ENCODE assay signal across 12 cellular contexts in genomic region chr11:68028802-68029475, GRCh38. TPM values are rescaled to one million over a fixed set of nuclear protein-coding genes. Genes with fewer than 3 reads are reported as not detected.
DNase-seq lines count a peak whose midpoint lies in the region; ATAC-seq and TF ChIP-seq lines count a peak whose summit lies in the region.
"Had no signal": no experiment of that assay in that cellular context is flagged by ENCODE, and none has a peak within 500 bp of the region (broad histone marks: within the 10 kb centered on the region; RNA-seq: fewer than 3 reads in every experiment).

No MANE protein-coding gene starts in this region.

- no peak overlapping the region for H2AFZ ChIP-seq in Karpas-422 (ENCODE audit: low read length)

- peak overlapping the region; percentile 86 for H3K4me2 ChIP-seq in Karpas-422 (ENCODE audit: low read depth, low read length, poor library complexity, severe bottlenecking)

- H3K36me3 ChIP-seq in Karpas-422 (ENCODE audit: insufficient read depth, low read length): peaks cover 6% of the 10 kb centered on the region
- H3K36me3 ChIP-seq in adipocyte (ENCODE audit: control insufficient read depth, insufficient read depth, low read length, severe bottlenecking): no peaks in the 10 kb centered on the region
- H3K36me3 ChIP-seq in naive thymus-derived CD4-positive, alpha-beta T cell (ENCODE audit: control insufficient read depth in 2 of 3, insufficient read depth in 3 of 3, low read length in 3 of 3): peaks cover 0 to 20% (median 0%) of the 10 kb centered on the region in 3 experiments
- peaks cover 4 to 37% (median 10%) of the 10 kb centered on the region in 3 donors for H3K36me3 ChIP-seq in esophagus squamous epithelium

- H3K4me1 Mint-ChIP-seq in Calu3 (ENCODE audit: low read depth, unreplicated experiment): peaks cover 31% of the 10 kb centered on the region
- peaks cover 12 to 32% (median 23%) of the 10 kb centered on the region in 7 donors for H3K4me1 Mint-ChIP-seq in naive thymus-derived CD4-positive, alpha-beta T cell

- CTCF ChIA-PET in Calu3 (lab: Charles Lee): interaction anchor here (0.6 kb wide), 1 partner anchor 78 kb away, joined by 3 read pairs; no protein-coding TSS in a partner anchor
- CTCF ChIA-PET in naive thymus-derived CD4-positive, alpha-beta T cell (lab: Charles Lee): interaction anchor here (0.6 kb wide), 2 partner anchors 38 to 95 kb away, joined by 3 to 4 read pairs; no protein-coding TSS in a partner anchor

- 64 to 80% methylated on average over 9 to 12 of the region's 12 CpGs for WGBS in esophagus squamous epithelium, 2 donors

- no peaks in the 10 kb centered on the region for H3K27me3 Mint-ChIP-seq in Calu3 (ENCODE audit: unreplicated experiment)
- no peaks in the 10 kb centered on the region for H3K27me3 Mint-ChIP-seq in naive thymus-derived CD4-positive, alpha-beta T cell

- H3K9me3 Mint-ChIP-seq in Calu3 (ENCODE audit: low read depth, unreplicated experiment): no peaks in the 10 kb centered on the region
- peaks cover 0 to 17% (median 4%) of the 10 kb centered on the region in 11 donors for H3K9me3 Mint-ChIP-seq in naive thymus-derived CD4-positive, alpha-beta T cell

- no peaks in the 10 kb centered on the region for H3K9me2 ChIP-seq in Karpas-422 (replicated peaks; ENCODE audit: insufficient read depth, low read length)

- H3K9ac ChIP-seq in Karpas-422 (ENCODE audit: low read length) (peak overlapping the region; percentile 77), adipocyte (ENCODE audit: low read length) (peak overlapping the region; percentile 88)

- peak overlapping the region; percentile 98 for H3K4me3 Mint-ChIP-seq in Calu3 (ENCODE audit: low read depth, unreplicated experiment)
- H3K4me3 Mint-ChIP-seq in naive thymus-derived CD4-positive, alpha-beta T cell: peak overlapping the region; percentile 90 to 99 (median 96)

- peaks cover 69% of the 10 kb centered on the region for H3K36me3 Mint-ChIP-seq in Calu3 (ENCODE audit: insufficient read depth, unreplicated experiment)
- H3K36me3 Mint-ChIP-seq in naive thymus-derived CD4-positive, alpha-beta T cell: peaks cover 2 to 18% (median 9%) of the 10 kb centered on the region in 5 donors

- TF ChIP-seq CTCF in Calu3 (IDR thresholded peaks at IDR 0.05; ENCODE audit: unreplicated experiment) (no peak), esophagus squamous epithelium (IDR thresholded peaks at IDR 0.05) (no peak)

- peak overlapping the region; percentile 96 for H3K27ac Mint-ChIP-seq in Calu3 (ENCODE audit: unreplicated experiment)
- peak overlapping the region in 3 of 9 donors; percentile 72 to 79 (median 75) for H3K27ac Mint-ChIP-seq in naive thymus-derived CD4-positive, alpha-beta T cell

- H3K27ac ChIP-seq in Karpas-422 (ENCODE audit: low read length) (0 out of 2 replicates have a peak overlapping the region, but pooled peaks have one; percentile 31), esophagus squamous epithelium (peak overlapping the region in 2 of 4 donors; percentile 21 to 88)
- H3K27ac ChIP-seq in naive thymus-derived CD4-positive, alpha-beta T cell (ENCODE audit: low read depth, low read length): no peak overlapping the region

- H3K4me3 ChIP-seq in Karpas-422 (ENCODE audit: low read length) (peak overlapping the region; percentile 74), adipocyte (ENCODE audit: low read length) (peak overlapping the region; percentile 98), esophagus squamous epithelium (no peak overlapping the region)
- H3K4me3 ChIP-seq in naive thymus-derived CD4-positive, alpha-beta T cell (ENCODE audit: low read length): no peak overlapping the region

- H4K20me1 ChIP-seq in Karpas-422 (ENCODE audit: insufficient read depth, low read depth, low read length): no peaks in the 10 kb centered on the region

- intact Hi-C loops in Calu3 (cut with micrococcal nuclease; ENCODE audit: unreplicated experiment) (no loop called here), esophagus squamous epithelium (cut with DNase I) (no loop called here)
- intact Hi-C loops in naive thymus-derived CD4-positive, alpha-beta T cell (cut with micrococcal nuclease): no loop called here

- BruUV-seq in Calu3 (replicated peaks; lab: Mats Ljungman, UMichigan): no TSS peak

- H3K4me1 ChIP-seq in Karpas-422 (ENCODE audit: low read length) (peaks cover 24% of the 10 kb centered on the region), adipocyte (ENCODE audit: control insufficient read depth, insufficient read depth, low read length) (peaks cover 50% of the 10 kb centered on the region), esophagus squamous epithelium (peaks cover 21 to 40% (median 23%) of the 10 kb centered on the region in 3 donors)
- H3K4me1 ChIP-seq in naive thymus-derived CD4-positive, alpha-beta T cell (ENCODE audit: control insufficient read depth in 2 of 2, insufficient read depth in 2 of 2, low read length in 2 of 2): peaks cover 11 to 13% of the 10 kb centered on the region in 2 donors

- no peak for TF ChIP-seq POLR2A in esophagus squamous epithelium (IDR thresholded peaks at IDR 0.05)

- H3K27me3 ChIP-seq in Karpas-422 (ENCODE audit: low read length): no peaks in the 10 kb centered on the region
- H3K27me3 ChIP-seq in adipocyte (replicated peaks; ENCODE audit: control insufficient read depth, insufficient read depth, low read length): no peaks in the 10 kb centered on the region
- no peaks in the 10 kb centered on the region for H3K27me3 ChIP-seq in naive thymus-derived CD4-positive, alpha-beta T cell (ENCODE audit: control insufficient read depth in 2 of 2, insufficient read depth in 2 of 2, low read length in 2 of 2)
- no peaks in the 10 kb centered on the region for H3K27me3 ChIP-seq in esophagus squamous epithelium

- no peak for DNase-seq in Calu3
- DNase-seq in Karpas-422: no peak
- DNase-seq in adipocyte (ENCODE audit: low read depth): no peak
- DNase-seq in naive thymus-derived CD4-positive, alpha-beta T cell: no peak
- DNase-seq in activated CD4-positive, CD25-positive, alpha-beta regulatory T cell (lab: John Stamatoyannopoulos, UW): no peak
- DNase-seq in Kasumi-1 (lab: John Stamatoyannopoulos, UW): no peak
- no peak for DNase-seq in NCI-H1436 (lab: John Stamatoyannopoulos, UW)
- DNase-seq in esophagus squamous epithelium (lab: John Stamatoyannopoulos, UW): no peak
- DNase-seq: hippocampal formation, KBM-7, Right ventricle myocardium superior had no signal

- ATAC-seq in naive thymus-derived CD4-positive, alpha-beta T cell: no peak
- ATAC-seq: right cardiac atrium had no signal

- H3K9me3 ChIP-seq in Karpas-422 (ENCODE audit: low read length) (no peaks in the 10 kb centered on the region), adipocyte (ENCODE audit: control insufficient read depth, low read length) (no peaks in the 10 kb centered on the region), esophagus squamous epithelium (peaks cover 0 to 10% (median 0%) of the 10 kb centered on the region in 3 donors)
- peaks cover 0 to 8% (median 0%) of the 10 kb centered on the region in 3 experiments for H3K9me3 ChIP-seq in naive thymus-derived CD4-positive, alpha-beta T cell (ENCODE audit: control insufficient read depth in 2 of 3, low read length in 3 of 3)

- H3K79me2 ChIP-seq in Karpas-422 (ENCODE audit: low read length): peaks cover 35% of the 10 kb centered on the region

- POLR2A ChIA-PET in naive thymus-derived CD4-positive, alpha-beta T cell (lab: Charles Lee): no interaction called here

RNA-seq across cellular contexts. Expression of gene NDUFS8, which starts 1.5 kb away (rescaled TPM):
- total RNA-seq in Calu3 (2022) (163 and 166 TPM in 2 replicates), esophagus squamous epithelium (100 to 1,000 TPM; 112 to 192 (median 135) TPM)
- 159 and 231 TPM in 2 replicates for total RNA-seq in Karpas-422 (2014; rRNA removed; shearing (Covaris generic); ENCODE audit: low replicate concordance)
- total RNA-seq in naive thymus-derived CD4-positive, alpha-beta T cell: 100 to 1,000 TPM in 1 of 5 experiments, 10 to 100 TPM in 4; 67.1 to 126 (median 80.1) TPM
- polyA plus RNA-seq in naive thymus-derived CD4-positive, alpha-beta T cell: 100 to 1,000 TPM; 172 to 197 TPM

RNA-seq across cellular contexts. Expression of gene TCIRG1, which starts 9.9 kb away (rescaled TPM):
- total RNA-seq in Calu3 (2022): 42.1 and 49.7 TPM in 2 replicates
- total RNA-seq in Karpas-422 (2014; rRNA removed; shearing (Covaris generic); ENCODE audit: low replicate concordance): 47.7 and 82.3 TPM in 2 replicates
- total RNA-seq in naive thymus-derived CD4-positive, alpha-beta T cell: 100 to 1,000 TPM; 164 to 381 (median 194) TPM
- polyA plus RNA-seq in naive thymus-derived CD4-positive, alpha-beta T cell: 10 to 100 TPM; 27.3 to 39.0 TPM
- 10 to 100 TPM; 46.6 to 70.5 (median 63.5) TPM for total RNA-seq in esophagus squamous epithelium

RNA-seq across cellular contexts. Expression of gene ALDH3B1, which starts 18.8 kb away (rescaled TPM):
- total RNA-seq in Calu3 (2022): 41.6 and 68.2 TPM in 2 replicates
- total RNA-seq in Karpas-422 (2014; rRNA removed; shearing (Covaris generic); ENCODE audit: low replicate concordance): 0.40 TPM in 1 of 2 replicates, not detected in the other
- 10 to 100 TPM in 1 of 5 experiments, 1 to 10 TPM in 1, under 1 TPM in 2, not detected in 1; 0.57 to 29.5 (median 1.9) TPM for total RNA-seq in naive thymus-derived CD4-positive, alpha-beta T cell
- polyA plus RNA-seq in naive thymus-derived CD4-positive, alpha-beta T cell: under 1 TPM in 1 of 2 donors, not detected in 1; 0.05 TPM
- 10 to 100 TPM in 2 of 4 donors, 1 to 10 TPM in 2; 1.6 to 15.7 (median 8.0) TPM for total RNA-seq in esophagus squamous epithelium

RNA-seq across cellular contexts. Expression of gene UNC93B1, which starts 25.0 kb away (rescaled TPM):
- 71.2 and 92.6 TPM in 2 replicates for total RNA-seq in Calu3 (2022)
- total RNA-seq in Karpas-422 (2014; rRNA removed; shearing (Covaris generic); ENCODE audit: low replicate concordance): 71.1 and 112 TPM in 2 replicates
- 10 to 100 TPM; 10.1 to 76.3 (median 21.1) TPM for total RNA-seq in naive thymus-derived CD4-positive, alpha-beta T cell
- polyA plus RNA-seq in naive thymus-derived CD4-positive, alpha-beta T cell: 10 to 100 TPM in 1 of 2 donors, 1 to 10 TPM in 1; 4.3 to 12.7 TPM
- 10 to 100 TPM; 13.5 to 38.0 (median 31.5) TPM for total RNA-seq in esophagus squamous epithelium

Comparison
In these comparisons a context has a peak if more than half of its experiments do, and no peak if none do; other contexts are left out.
1. H3K4me3 ChIP-seq: peak in Karpas-422 (single experiment) and adipocyte (single experiment); none in naive thymus-derived CD4-positive, alpha-beta T cell (single experiment) and esophagus squamous epithelium (0 of 4).